9 cellular contexts compared by ENCODE assay signal in genomic region chr5:154945695-154946301, GRCh38. TPM values are rescaled to one million over a fixed set of nuclear protein-coding genes. Genes with fewer than 3 reads are reported as not detected.
DNase-seq lines count a peak whose midpoint lies in the region; ATAC-seq and TF ChIP-seq lines count a peak whose summit lies in the region.
"Had no signal": no experiment of that assay in that cellular context is flagged by ENCODE, and none has a peak within 500 bp of the region (broad histone marks: within the 10 kb centered on the region; RNA-seq: fewer than 3 reads in every experiment).

No MANE protein-coding gene starts in this region.

- no peaks in the 10 kb centered on the region for H3K27me3 ChIP-seq in sigmoid colon
- H3K27me3 ChIP-seq: BLaER1 had no signal

- H3K9me3 ChIP-seq in sigmoid colon, result no peaks in the 10 kb centered on the region
- H3K9me3 ChIP-seq: BLaER1 had no signal

- TF ChIP-seq CTCF in sigmoid colon (IDR thresholded peaks at IDR 0.05), result peak in 3 of 4 experiments; percentile 21 to 52 (median 43)

- 95 to 96% methylated on average over 2 of the region's 2 CpGs for WGBS in sigmoid colon, 2 donors

- intact Hi-C loops in sigmoid colon (cut with DNase I), result loop anchor here (10.0 kb wide), 2 partner anchors 261 to 291 kb away; no protein-coding TSS in a partner anchor

- peak; percentile 0 for DNase-seq in NCI-H1092 treated with DMSO at 0.1 percent for 48 hours (lab: John Stamatoyannopoulos, UW)
- no peak for DNase-seq in NCI-H1092 (lab: John Stamatoyannopoulos, UW)
- peak; percentile 6 for DNase-seq in NCI-H1694 treated with DMSO at 0.1 percent for 48 hours (lab: John Stamatoyannopoulos, UW)
- DNase-seq in erythroblast (lab: John Stamatoyannopoulos, UW), result peak; percentile 28 to 54
- no peak for DNase-seq in sigmoid colon
- DNase-seq in D341Med (ENCODE audit: low spot score), result no peak
- DNase-seq in stimulated activated naive CD8-positive, alpha-beta T cell treated with anti-CD3 and anti-CD28 coated beads, Interleukin-15, Interleukin-2, amounts not matched to agents 100 U/mL and 50 U/mL, for 24 hours, result no peak

- peaks cover 0 to 47% (median 25%) of the 10 kb centered on the region in 4 donors for H3K4me1 ChIP-seq in sigmoid colon

- H3K27ac ChIP-seq in sigmoid colon, result no peak overlapping the region
- H3K27ac ChIP-seq: BLaER1 had no signal

- H3K4me3 ChIP-seq in sigmoid colon, result no peak overlapping the region
- H3K4me3 ChIP-seq: BLaER1 had no signal

- TF ChIP-seq POLR2A in erythroblast (IDR thresholded peaks at IDR 0.05; ENCODE audit: low read length) (no peak), sigmoid colon (IDR thresholded peaks at IDR 0.05) (no peak)

- TF ChIP-seq EP300 in sigmoid colon (IDR thresholded peaks at IDR 0.05), result no peak

- no peak for ATAC-seq in HG02885 (IDR thresholded peaks at IDR 0.05; ENCODE audit: poor library complexity, unreplicated experiment)
- ATAC-seq in stimulated activated naive CD8-positive, alpha-beta T cell treated with anti-CD3 and anti-CD28 coated beads, Interleukin-15, Interleukin-2, amounts not matched to agents 100 U/mL and 50 U/mL, for 24 hours, result no peak

- H3K36me3 ChIP-seq in sigmoid colon, result peaks cover 0 to 6% (median 0%) of the 10 kb centered on the region in 4 donors

RNA-seq across cellular contexts. Expression of gene MRPL22, which starts 4.9 kb away (rescaled TPM):
- 10 to 100 TPM; 13.8 to 40.0 (median 26.5) TPM for total RNA-seq in sigmoid colon
- polyA plus RNA-seq in sigmoid colon, result 10 to 100 TPM; 53.5 to 73.1 (median 55.1) TPM

RNA-seq across cellular contexts. Expression of gene GEMIN5, which starts 7.8 kb away (rescaled TPM):
- 10 to 100 TPM; 12.2 to 15.2 (median 14.2) TPM for total RNA-seq in sigmoid colon
- polyA plus RNA-seq in sigmoid colon, result 1 to 10 TPM in 2 of 3 donors, under 1 TPM in 1; 0.92 to 5.9 (median 1.8) TPM

Comparison
In these comparisons a context has a peak if more than half of its experiments do, and no peak if none do; other contexts are left out.
1. DNase-seq: peak in NCI-H1092 treated with DMSO at 0.1 percent for 48 hours (single experiment), NCI-H1694 treated with DMSO at 0.1 percent for 48 hours (single experiment) and erythroblast (2 of 2); none in NCI-H1092 (single experiment), sigmoid colon (single experiment), D341Med (single experiment) and stimulated activated naive CD8-positive, alpha-beta T cell treated with anti-CD3 and anti-CD28 coated beads, Interleukin-15, Interleukin-2, amounts not matched to agents 100 U/mL and 50 U/mL, for 24 hours (single experiment).